32 cellular contexts compared by ENCODE assay signal in genomic region chr19:14218615-14219330, GRCh38. TPM values are rescaled to one million over a fixed set of nuclear protein-coding genes. Genes with fewer than 3 reads are reported as not detected.
DNase-seq lines count a peak whose midpoint lies in the region; ATAC-seq and TF ChIP-seq lines count a peak whose summit lies in the region.
"Had no signal": no experiment of that assay in that cellular context is flagged by ENCODE, and none has a peak within 500 bp of the region (broad histone marks: within the 10 kb centered on the region; RNA-seq: fewer than 3 reads in every experiment).

No MANE protein-coding gene starts in this region.

- no peak overlapping the region for H3K4me3 ChIP-seq in HEK293 (ENCODE audit: low read depth, low read length)
- no peak overlapping the region for H3K4me3 ChIP-seq in subcutaneous abdominal adipose tissue (ENCODE audit: low read depth in 1 of 5, low read length in 5 of 5)
- no peak overlapping the region for H3K4me3 ChIP-seq in smooth muscle cell
- H3K4me3 ChIP-seq: colonic mucosa, GM23338, heart left ventricle, right lobe of liver had no signal

- no peak overlapping the region for H3K4me2 ChIP-seq in smooth muscle cell

- H3K27me3 Mint-ChIP-seq in activated T-helper 1 cell treated with anti-CD3 and anti-CD28 coated beads, Interleukin-12 subunit alpha, Interleukin-12 subunit beta, Interleukin-2, Interleukin-4 antibody, amounts not matched to agents 30 ng/mL and 10 ng/mL and 1 ng/mL, durations not matched to agents 14 hours and 24 hours and 36 hours (ENCODE audit: insufficient read depth) = peaks cover 6% of the 10 kb centered on the region
- H3K27me3 Mint-ChIP-seq: activated CD4-positive, alpha-beta memory T cell treated with anti-CD3 and anti-CD28 coated beads for 36 hours had no signal

- H3K4me1 Mint-ChIP-seq in activated T-helper 1 cell treated with anti-CD3 and anti-CD28 coated beads, Interleukin-12 subunit alpha, Interleukin-12 subunit beta, Interleukin-2, Interleukin-4 antibody, amounts not matched to agents 30 ng/mL and 10 ng/mL and 1 ng/mL, durations not matched to agents 14 hours and 24 hours and 36 hours (ENCODE audit: low read depth) = peaks cover 6% of the 10 kb centered on the region
- H3K4me1 Mint-ChIP-seq in stimulated activated effector memory CD8-positive, alpha-beta T cell treated with anti-CD3 and anti-CD28 coated beads, Interleukin-12 subunit alpha, Interleukin-12 subunit beta, amount 100 ng/mL, for 72 hours = peaks cover 24% of the 10 kb centered on the region

- no peak overlapping the region for H3K4me3 Mint-ChIP-seq in activated T-helper 1 cell treated with anti-CD3 and anti-CD28 coated beads, Interleukin-12 subunit alpha, Interleukin-12 subunit beta, Interleukin-2, Interleukin-4 antibody, amounts not matched to agents 30 ng/mL and 10 ng/mL and 1 ng/mL, durations not matched to agents 14 hours and 24 hours and 36 hours
- no peak overlapping the region for H3K4me3 Mint-ChIP-seq in stimulated activated effector memory CD8-positive, alpha-beta T cell treated with anti-CD3 and anti-CD28 coated beads, Interleukin-12 subunit alpha, Interleukin-12 subunit beta, amount 100 ng/mL, for 72 hours
- H3K4me3 Mint-ChIP-seq: activated CD4-positive, alpha-beta memory T cell treated with anti-CD3 and anti-CD28 coated beads for 36 hours; activated naive CD4-positive, alpha-beta T cell treated with anti-CD3 and anti-CD28 coated beads, Interleukin-2, amount 10 ng/mL, durations not matched to agents 7 days and 5 days; CD14-positive monocyte; GM23338; naive thymus-derived CD4-positive, alpha-beta T cell; type B pancreatic cell had no signal

- WGBS in smooth muscle cell (ENCODE audit: low lambda C conversion rate) = 87% methylated on average over 12 of the region's 12 CpGs

- H3K27ac ChIP-seq in HEK293 (ENCODE audit: extremely low read depth, low read depth, low read length) (no peak overlapping the region), subcutaneous abdominal adipose tissue (ENCODE audit: low read depth, low read length) (peak overlapping the region; percentile 62), smooth muscle cell (ENCODE audit: low read depth) (no peak overlapping the region)
- H3K27ac ChIP-seq: colonic mucosa, heart left ventricle, right lobe of liver had no signal

- no peaks in the 10 kb centered on the region for H3F3A ChIP-seq in smooth muscle cell (ENCODE audit: low read depth)

- peaks cover 2% of the 10 kb centered on the region for H3K36me3 Mint-ChIP-seq in activated T-helper 1 cell treated with anti-CD3 and anti-CD28 coated beads, Interleukin-12 subunit alpha, Interleukin-12 subunit beta, Interleukin-2, Interleukin-4 antibody, amounts not matched to agents 30 ng/mL and 10 ng/mL and 1 ng/mL, durations not matched to agents 14 hours and 24 hours and 36 hours (ENCODE audit: low read depth)
- H3K36me3 Mint-ChIP-seq in stimulated activated effector memory CD8-positive, alpha-beta T cell treated with anti-CD3 and anti-CD28 coated beads, Interleukin-12 subunit alpha, Interleukin-12 subunit beta, amount 100 ng/mL, for 72 hours = peaks cover 5% of the 10 kb centered on the region
- H3K36me3 Mint-ChIP-seq: activated CD4-positive, alpha-beta memory T cell treated with anti-CD3 and anti-CD28 coated beads for 36 hours; activated naive CD4-positive, alpha-beta T cell treated with anti-CD3 and anti-CD28 coated beads, Interleukin-2, amount 10 ng/mL, durations not matched to agents 7 days and 5 days; CD14-positive monocyte; naive thymus-derived CD4-positive, alpha-beta T cell; type B pancreatic cell had no signal

- no peak overlapping the region for H2AFZ ChIP-seq in smooth muscle cell (ENCODE audit: low read depth)
- H2AFZ ChIP-seq: GM23338 had no signal

- no peaks in the 10 kb centered on the region for H3K79me2 ChIP-seq in smooth muscle cell (ENCODE audit: low read depth)

- TF ChIP-seq CTCF in HEK293 (tag by site-specific recombination; IDR thresholded peaks at IDR 0.05) (no peak), smooth muscle cell (IDR thresholded peaks at IDR 0.05; ENCODE audit: borderline replicate concordance, insufficient read depth, poor library complexity, severe bottlenecking) (no peak)

- H3K9ac ChIP-seq in subcutaneous abdominal adipose tissue (ENCODE audit: low read length in 5 of 5) = no peak overlapping the region
- H3K9ac ChIP-seq in smooth muscle cell (ENCODE audit: low read depth) = no peak overlapping the region

- no peaks in the 10 kb centered on the region for H3K36me3 ChIP-seq in HEK293 (ENCODE audit: control insufficient read depth in 2 of 2, insufficient read depth in 1 of 2, low read length in 2 of 2)
- no peaks in the 10 kb centered on the region for H3K36me3 ChIP-seq in subcutaneous abdominal adipose tissue (ENCODE audit: control insufficient read depth in 5 of 5, insufficient read depth in 5 of 5, low read length in 5 of 5)
- no peaks in the 10 kb centered on the region for H3K36me3 ChIP-seq in smooth muscle cell (ENCODE audit: low read depth)
- H3K36me3 ChIP-seq: colonic mucosa, heart left ventricle, right lobe of liver had no signal

- CTCF ChIA-PET in HEK293 (lab: Yijun Ruan, JAX) = interaction anchor here (0.6 to 2.9 kb wide), 4 partner anchors 18 to 155 kb away, joined by 3 to 16 read pairs (median 6); no protein-coding TSS in a partner anchor

- peak overlapping the region; percentile 65 for H3K27ac Mint-ChIP-seq in activated T-helper 1 cell treated with anti-CD3 and anti-CD28 coated beads, Interleukin-12 subunit alpha, Interleukin-12 subunit beta, Interleukin-2, Interleukin-4 antibody, amounts not matched to agents 30 ng/mL and 10 ng/mL and 1 ng/mL, durations not matched to agents 14 hours and 24 hours and 36 hours
- no peak overlapping the region for H3K27ac Mint-ChIP-seq in stimulated activated effector memory CD8-positive, alpha-beta T cell treated with anti-CD3 and anti-CD28 coated beads, Interleukin-12 subunit alpha, Interleukin-12 subunit beta, amount 100 ng/mL, for 72 hours
- H3K27ac Mint-ChIP-seq: activated CD4-positive, alpha-beta memory T cell treated with anti-CD3 and anti-CD28 coated beads for 36 hours; activated naive CD4-positive, alpha-beta T cell treated with anti-CD3 and anti-CD28 coated beads, Interleukin-2, amount 10 ng/mL, durations not matched to agents 7 days and 5 days; CD14-positive monocyte; GM23338; progenitor cell of endocrine pancreas had no signal

- no peaks in the 10 kb centered on the region for H4K20me1 ChIP-seq in smooth muscle cell (ENCODE audit: low read depth)

- H3K27me3 ChIP-seq in subcutaneous abdominal adipose tissue (ENCODE audit: control insufficient read depth in 5 of 5, insufficient read depth in 4 of 5, low read length in 5 of 5) (no peaks in the 10 kb centered on the region), smooth muscle cell (ENCODE audit: low read depth) (no peaks in the 10 kb centered on the region)
- H3K27me3 ChIP-seq: colonic mucosa, heart left ventricle, right lobe of liver had no signal

- POLR2A ChIA-PET in HEK293 (lab: Yijun Ruan, JAX) = interaction anchor here (0.6 kb wide), 1 partner anchor 16 kb away, joined by 4 read pairs; no protein-coding TSS in a partner anchor

- intact Hi-C loops in activated T-helper 1 cell treated with anti-CD3 and anti-CD28 coated beads, Interleukin-12 subunit alpha, Interleukin-12 subunit beta, Interleukin-2, Interleukin-4 antibody, amounts not matched to agents 30 ng/mL and 10 ng/mL and 1 ng/mL, durations not matched to agents 14 hours and 24 hours and 36 hours (cut with micrococcal nuclease) = loop anchor here (5.0 kb wide), 1 partner anchor 129 kb away; no protein-coding TSS in a partner anchor

- H3K9me3 ChIP-seq in HEK293 (ENCODE audit: control insufficient read depth, insufficient read depth, low read depth, low read length) (no peaks in the 10 kb centered on the region), subcutaneous abdominal adipose tissue (ENCODE audit: control insufficient read depth in 5 of 5, low read length in 5 of 5) (no peaks in the 10 kb centered on the region), smooth muscle cell (replicated peaks; ENCODE audit: low read depth) (no peaks in the 10 kb centered on the region)
- H3K9me3 ChIP-seq: colonic mucosa, heart left ventricle, right lobe of liver had no signal

- no peaks in the 10 kb centered on the region for H3K9me3 Mint-ChIP-seq in activated T-helper 1 cell treated with anti-CD3 and anti-CD28 coated beads, Interleukin-12 subunit alpha, Interleukin-12 subunit beta, Interleukin-2, Interleukin-4 antibody, amounts not matched to agents 30 ng/mL and 10 ng/mL and 1 ng/mL, durations not matched to agents 14 hours and 24 hours and 36 hours
- no peaks in the 10 kb centered on the region for H3K9me3 Mint-ChIP-seq in stimulated activated effector memory CD8-positive, alpha-beta T cell treated with anti-CD3 and anti-CD28 coated beads, Interleukin-12 subunit alpha, Interleukin-12 subunit beta, amount 100 ng/mL, for 72 hours
- H3K9me3 Mint-ChIP-seq: activated CD4-positive, alpha-beta memory T cell treated with anti-CD3 and anti-CD28 coated beads for 36 hours; activated naive CD4-positive, alpha-beta T cell treated with anti-CD3 and anti-CD28 coated beads, Interleukin-2, amount 10 ng/mL, durations not matched to agents 7 days and 5 days; GM23338; type B pancreatic cell had no signal

- ATAC-seq in HG02798 (IDR thresholded peaks at IDR 0.05; ENCODE audit: poor library complexity, unreplicated experiment) = no peak
- ATAC-seq in stimulated activated effector memory CD8-positive, alpha-beta T cell treated with anti-CD3 and anti-CD28 coated beads, Interleukin-12 subunit alpha, Interleukin-12 subunit beta, amount 100 ng/mL, for 72 hours = no peak
- ATAC-seq: naive thymus-derived CD4-positive, alpha-beta T cell had no signal

- H3K4me1 ChIP-seq in HEK293 (ENCODE audit: control insufficient read depth, insufficient read depth, low read length) (no peaks in the 10 kb centered on the region), subcutaneous abdominal adipose tissue (ENCODE audit: control insufficient read depth in 5 of 5, insufficient read depth in 5 of 5, low read length in 5 of 5) (peaks cover 2 to 21% (median 13%) of the 10 kb centered on the region in 5 donors), smooth muscle cell (ENCODE audit: low read depth) (no peaks in the 10 kb centered on the region)
- H3K4me1 ChIP-seq: colonic mucosa, right lobe of liver had no signal

- DNase-seq in activated T-helper 1 cell treated with anti-CD3 and anti-CD28 coated beads, Interleukin-12 subunit alpha, Interleukin-12 subunit beta, Interleukin-2, Interleukin-4 antibody, amounts not matched to agents 30 ng/mL and 10 ng/mL and 1 ng/mL, durations not matched to agents 14 hours and 24 hours and 36 hours (ENCODE audit: low spot score) = no peak
- DNase-seq in fibroblast of peridontal ligament (ENCODE audit: extremely low read depth) (peak; percentile 18), smooth muscle cell (lab: John Stamatoyannopoulos, UW; ENCODE audit: unreplicated experiment) (no peak)
- no peak for DNase-seq in stimulated activated effector memory CD8-positive, alpha-beta T cell treated with anti-CD3 and anti-CD28 coated beads, Interleukin-12 subunit alpha, Interleukin-12 subunit beta, amount 100 ng/mL, for 72 hours (ENCODE audit: low spot score in 2 of 2)
- DNase-seq: activated CD4-positive, alpha-beta memory T cell treated with anti-CD3 and anti-CD28 coated beads for 36 hours; activated CD4-positive, CD25-positive, alpha-beta regulatory T cell treated with anti-CD3 and anti-CD28 coated beads, Interleukin-2, amount 50 U/mL, for 72 hours; activated CD8-positive, alpha-beta memory T cell treated with anti-CD3 and anti-CD28 coated beads, Interleukin-2, amount 50 U/mL, for 48 hours; activated naive CD4-positive, alpha-beta T cell treated with anti-CD3 and anti-CD28 coated beads, Interleukin-2, amount 10 ng/mL, durations not matched to agents 7 days and 5 days; colonic mucosa; DND-41; effector CD4-positive, alpha-beta T cell; foreskin melanocyte; heart left ventricle; Karpas-422; midbrain; naive thymus-derived CD4-positive, alpha-beta T cell; NCI-H1092; NCI-H1694; NCI-H446 treated with DMSO at 0.1 percent for 48 hours; NCI-H774; nucleus accumbens; right lobe of liver; SHP77 treated with DMSO at 0.1 percent for 48 hours; stimulated activated CD4-positive, alpha-beta T cell treated with anti-CD3 and anti-CD28 coated beads, Interleukin-4, amount 100 ng/mL, for 1 hour; T-helper 2 cell had no signal

RNA-seq across cellular contexts. Expression of gene ADGRL1, which starts 12.8 kb away (rescaled TPM):
- total RNA-seq in activated T-helper 1 cell treated with anti-CD3 and anti-CD28 coated beads, Interleukin-12 subunit alpha, Interleukin-12 subunit beta, Interleukin-2, Interleukin-4 antibody, amounts not matched to agents 30 ng/mL and 10 ng/mL and 1 ng/mL, durations not matched to agents 14 hours and 24 hours and 36 hours = 11.6 and 12.4 TPM in 2 replicates
- 11.3 and 12.9 TPM in 2 replicates for total RNA-seq in smooth muscle cell
- 12.7 and 15.0 TPM in 2 replicates for polyA plus RNA-seq in smooth muscle cell
- polyA plus RNA-seq: CD14-positive monocyte had no signal
